ENCODE assay signal across 3 cellular contexts in the genomic region with DNA sequence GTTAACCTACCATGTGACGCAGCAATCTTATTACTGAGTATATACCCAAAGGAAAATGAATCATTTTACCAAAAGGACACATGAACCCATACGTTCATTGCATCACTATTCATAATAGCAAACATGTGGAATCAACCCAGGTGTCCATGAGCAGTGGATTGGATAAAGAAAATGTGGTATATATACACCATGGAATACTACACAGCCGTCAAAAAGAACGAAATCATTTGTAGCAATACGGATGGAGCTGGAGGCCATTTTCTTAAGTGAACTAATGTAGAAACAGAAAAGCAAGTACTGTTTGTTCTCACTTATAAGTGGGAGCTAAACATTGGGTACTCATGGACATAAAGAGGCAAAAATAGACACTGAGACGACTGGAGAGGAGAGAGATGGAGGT.
TF ChIP-seq lines count a peak whose summit lies in the region.

No MANE protein-coding gene starts in this region.

TF ChIP-seq in A549, 52 proteins besides CTCF, POLR2A, EP300 and RAD21:
- TF ChIP-seq ZNF302 (CRISPR knock-in tag; IDR thresholded peaks at IDR 0.05) (no peak), KDM1A (IDR thresholded peaks at IDR 0.05; ENCODE audit: low read depth) (peak; percentile 75; the same call in 1 of the 2 replicates), HDAC2 (IDR thresholded peaks at IDR 0.05) (peak; percentile 30; the same call in 1 of the 2 replicates)

TF ChIP-seq in HEK293, 187 proteins besides CTCF, POLR2A, EP300 and RAD21:
- TF ChIP-seq ZBTB7A (tag by site-specific recombination; IDR thresholded peaks at IDR 0.05; ENCODE audit: low read depth) = no peak
- no peak for TF ChIP-seq ZNF571 (tag by site-specific recombination; IDR thresholded peaks at IDR 0.05)
- TF ChIP-seq ZNF146 (tag by site-specific recombination; IDR thresholded peaks at IDR 0.05) = peak; percentile 95
- TF ChIP-seq, protein P1, sequence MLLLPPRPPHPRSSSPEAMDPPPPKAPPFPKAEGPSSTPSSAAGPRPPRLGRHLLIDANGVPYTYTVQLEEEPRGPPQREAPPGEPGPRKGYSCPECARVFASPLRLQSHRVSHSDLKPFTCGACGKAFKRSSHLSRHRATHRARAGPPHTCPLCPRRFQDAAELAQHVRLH (tag by site-specific recombination; IDR thresholded peaks at IDR 0.05) = 0 out of 2 replicates have a peak, but pooled peaks have one; percentile 47
- no peak for TF ChIP-seq ZNF629 (tag by site-specific recombination; IDR thresholded peaks at IDR 0.05)

TF ChIP-seq in H1, 55 proteins besides CTCF, POLR2A, EP300 and RAD21:
- TF ChIP-seq BCL11A (IDR thresholded peaks at IDR 0.05; ENCODE audit: low read depth in 2 of 2, low read length in 2 of 2) (no peak), KDM1A (IDR thresholded peaks at IDR 0.05; ENCODE audit: borderline replicate concordance, low read length) (peak; percentile 89)
